ENCODE assay signal across 34 cellular contexts in genomic region chr2:11836647-11837219, GRCh38.
"Had no signal": no experiment of that assay in that cellular context is flagged by ENCODE, and none has a peak within 500 bp of the region (broad histone marks: within the 10 kb centered on the region; RNA-seq: fewer than 3 reads in every experiment).

No MANE protein-coding gene starts in this region.

- ATAC-seq: Right ventricle myocardium inferior, SK-N-SH treated with all-trans-retinoic acid at 6 μM for 48 hours had no signal

- H3K27me3 Mint-ChIP-seq: activated naive CD4-positive, alpha-beta T cell treated with anti-CD3 and anti-CD28 coated beads, Interleukin-2, amount 50 U/mL, for 24 hours had no signal

- DNase-seq: activated CD4-positive, alpha-beta T cell treated with anti-CD3 and anti-CD28 coated beads, Interleukin-2, amount 10 ng/mL, durations not matched to agents 24 days and 14 days; activated CD4-positive, alpha-beta T cell treated with anti-CD3 and anti-CD28 coated beads, Interleukin-2, amount 50 U/mL, for 4 hours; activated gamma-delta T cell; activated naive CD4-positive, alpha-beta T cell treated with Interleukin-2 at 50 U/mL for 16 hours; activated naive CD8-positive, alpha-beta T cell treated with anti-CD3 and anti-CD28 coated beads, Interleukin-2, amount 10 ng/mL, durations not matched to agents 7 days and 5 days; activated T-cell treated with anti-CD3 and anti-CD28 coated beads, Interleukin-2, amount 50 U/mL, for 1 hour; amygdala; Kasumi-1; MG63; NCI-H1048; NCI-H1105 treated with DMSO at 0.1 percent for 48 hours; NCI-H1436; NCI-H1694; NCI-H1930; NCI-H2081 treated with DMSO at 0.1 percent for 48 hours; NCI-H226; NCI-H446 treated with DMSO at 0.1 percent for 48 hours; NCI-H524; NCI-H69; NCI-H82; PC-9; SIG-M5 had no signal

- H3K4me3 ChIP-seq: ascending aorta, cardiac muscle cell, MG63, PC-9 had no signal

- H3K4me3 Mint-ChIP-seq: activated CD4-positive, alpha-beta T cell treated with anti-CD3 and anti-CD28 coated beads, Interleukin-2, amount 10 ng/mL, durations not matched to agents 24 days and 14 days; activated naive CD4-positive, alpha-beta T cell treated with anti-CD3 and anti-CD28 coated beads, Interleukin-2, amount 50 U/mL, for 24 hours; activated naive CD8-positive, alpha-beta T cell treated with anti-CD3 and anti-CD28 coated beads, Interleukin-2, amount 10 ng/mL, durations not matched to agents 7 days and 5 days; central memory CD8-positive, alpha-beta T cell; T-helper 1 cell treated with Interleukin-12 subunit alpha and Interleukin-12 subunit beta and Interleukin-4 antibody, amounts not matched to agents 30 μg/mL and 1 μg/mL, for 36 hours; T-helper 2 cell treated with Interferon-gamma antibody and Interleukin-4, amounts not matched to agents 5 μg/mL and 100 μg/mL, for 36 hours had no signal

- H3K36me3 ChIP-seq: ascending aorta, cardiac muscle cell, MG63 had no signal

- H3K4me1 ChIP-seq: ascending aorta had no signal

- H3K27ac ChIP-seq: ascending aorta, cardiac muscle cell, PC-9, RWPE1 had no signal

- H2AFZ ChIP-seq: PC-9 had no signal

- H3K27ac Mint-ChIP-seq: activated CD4-positive, alpha-beta T cell treated with anti-CD3 and anti-CD28 coated beads, Interleukin-2, amount 10 ng/mL, durations not matched to agents 24 days and 14 days; activated naive CD4-positive, alpha-beta T cell treated with anti-CD3 and anti-CD28 coated beads, Interleukin-2, amount 50 U/mL, for 24 hours; activated naive CD8-positive, alpha-beta T cell treated with anti-CD3 and anti-CD28 coated beads, Interleukin-2, amount 10 ng/mL, durations not matched to agents 7 days and 5 days; activated T-helper 2 cell treated with anti-CD3 and anti-CD28 coated beads, Interferon-gamma antibody, Interleukin-2, Interleukin-4, amounts not matched to agents 10 μg/mL and 5 μg/mL and 100 μg/mL, durations not matched to agents 14 hours and 24 hours and 36 hours; T-helper 1 cell treated with Interleukin-12 subunit alpha and Interleukin-12 subunit beta and Interleukin-4 antibody, amounts not matched to agents 30 μg/mL and 1 μg/mL, for 36 hours; T-helper 2 cell treated with Interferon-gamma antibody and Interleukin-4, amounts not matched to agents 5 μg/mL and 100 μg/mL, for 36 hours had no signal

- H3K4me2 ChIP-seq: PC-9 had no signal

- H3K27me3 ChIP-seq: ascending aorta, cardiac muscle cell, MG63 had no signal

- FAIRE-seq: RCC 7860, TTC549 had no signal
